18 cellular contexts compared by ENCODE assay signal in genomic region chr17:8574687-8575086, GRCh38. TPM values are rescaled to one million over a fixed set of nuclear protein-coding genes. Genes with fewer than 3 reads are reported as not detected.
DNase-seq lines count a peak whose midpoint lies in the region; ATAC-seq, FAIRE-seq and TF ChIP-seq lines count a peak whose summit lies in the region.
"Had no signal": no experiment of that assay in that cellular context is flagged by ENCODE, and none has a peak within 500 bp of the region (broad histone marks: within the 10 kb centered on the region; RNA-seq: fewer than 3 reads in every experiment).

No MANE protein-coding gene starts in this region.

- no peaks in the 10 kb centered on the region for H3K27me3 Mint-ChIP-seq in type B pancreatic cell
- H3K27me3 Mint-ChIP-seq: IgD-negative memory B cell had no signal

- H3K27ac ChIP-seq in SK-N-SH (ENCODE audit: low read depth in 2 of 2, low read length in 1 of 2) = no peak overlapping the region
- H3K27ac ChIP-seq: dorsolateral prefrontal cortex, SK-N-MC, transverse colon had no signal

- TF ChIP-seq CTCF in SK-N-SH (IDR thresholded peaks at IDR 0.05) (peak; percentile 24), epithelial cell of proximal tubule (conservative IDR thresholded peaks at IDR 0.05; ENCODE audit: low read depth, low read length) (peak; percentile 33), type B pancreatic cell (conservative IDR thresholded peaks at IDR 0.05) (peak; percentile 44)

- H3K36me3 ChIP-seq in SK-N-SH (replicated peaks in 1 of 2; ENCODE audit: control insufficient read depth in 1 of 2, insufficient read depth in 2 of 2, low read length in 1 of 2) = peaks cover 36 to 44% of the 10 kb centered on the region in 2 experiments
- H3K36me3 ChIP-seq: transverse colon had no signal

- TF ChIP-seq POLR2A in H54 (IDR thresholded peaks at IDR 0.05; ENCODE audit: low read depth, low read length) (no peak), GM12892 (IDR thresholded peaks at IDR 0.05; ENCODE audit: low read depth, low read length) (no peak)

- H3K4me2 ChIP-seq in SK-N-SH = no peak overlapping the region

- H4K20me1 ChIP-seq in SK-N-SH (ENCODE audit: insufficient read depth) = no peaks in the 10 kb centered on the region

- H3K9ac ChIP-seq in SK-N-SH = no peak overlapping the region

- no peaks in the 10 kb centered on the region for H3K9me2 ChIP-seq in SK-N-SH

- FAIRE-seq in H54 (lab: Jason Lieb, UNC) = no peak
- no peak for FAIRE-seq in GM12892 (lab: Jason Lieb, UNC)

- no peak for DNase-seq in SK-N-SH
- DNase-seq in epithelial cell of proximal tubule (ENCODE audit: low read depth) = no peak
- no peak for DNase-seq in left lobe of liver (ENCODE audit: low spot score)
- no peak for DNase-seq in type B pancreatic cell (ENCODE audit: extremely low spot score, unreplicated experiment)
- DNase-seq in H54 (ENCODE audit: insufficient read length, low spot score) = no peak
- DNase-seq in GM12892 (ENCODE audit: insufficient read length) = no peak
- no peak for DNase-seq in NK-92 (lab: John Stamatoyannopoulos, UW; ENCODE audit: unreplicated experiment)
- DNase-seq: 8988T; activated CD4-positive, alpha-beta T cell treated with anti-CD3 and anti-CD28 coated beads for 1 hour; COR-L47; dorsolateral prefrontal cortex; NK-92 treated with Interleukin-12 subunit alpha and Interleukin-12 subunit beta, amount 100 ng/mL, for 24 hours; stimulated activated CD4-positive, alpha-beta T cell treated with anti-CD3 and anti-CD28 coated beads, Interleukin-12 subunit alpha, Interleukin-12 subunit beta, amount 100 ng/mL, for 4 hours; transverse colon had no signal

- H3K4me1 ChIP-seq in SK-N-SH (ENCODE audit: control insufficient read depth in 1 of 2, insufficient read depth in 2 of 2, low read depth in 1 of 2, low read length in 1 of 2) = peaks cover 0 to 6% of the 10 kb centered on the region in 2 experiments; a peak in 1 of 4 replicates
- H3K4me1 ChIP-seq: transverse colon had no signal

- H3K36me3 Mint-ChIP-seq in type B pancreatic cell = peaks cover 44% of the 10 kb centered on the region
- H3K36me3 Mint-ChIP-seq: IgD-negative memory B cell had no signal

- POLR2A ChIA-PET in SK-N-SH (lab: Yijun Ruan, JAX) = no interaction called here

- H3K27me3 ChIP-seq in SK-N-SH (ENCODE audit: insufficient read depth) = no peaks in the 10 kb centered on the region
- H3K27me3 ChIP-seq: dorsolateral prefrontal cortex, transverse colon had no signal

- no peak overlapping the region for H3K27ac Mint-ChIP-seq in type B pancreatic cell
- H3K27ac Mint-ChIP-seq: IgD-negative memory B cell had no signal

- H3K4me3 Mint-ChIP-seq in type B pancreatic cell = no peak overlapping the region
- H3K4me3 Mint-ChIP-seq: IgD-negative memory B cell, nephron had no signal

- no peak for TF ChIP-seq RAD21 in SK-N-SH (IDR thresholded peaks at IDR 0.05; ENCODE audit: low read length)

- H3K4me1 Mint-ChIP-seq in type B pancreatic cell (ENCODE audit: unreplicated experiment) = peaks cover 7% of the 10 kb centered on the region
- H3K4me1 Mint-ChIP-seq: IgD-negative memory B cell had no signal

- H3K79me2 ChIP-seq in SK-N-SH (ENCODE audit: insufficient read depth) = no peaks in the 10 kb centered on the region

- no peak overlapping the region for H2AFZ ChIP-seq in SK-N-SH (ENCODE audit: low read depth)

- TF ChIP-seq EP300 in SK-N-SH (IDR thresholded peaks at IDR 0.05; ENCODE audit: borderline replicate concordance in 1 of 2, low read depth in 1 of 2, low read length in 1 of 2) = no peak

- peaks cover 9% of the 10 kb centered on the region for H3F3A ChIP-seq in SK-N-SH (replicated peaks; ENCODE audit: insufficient read depth)

- no peak for ATAC-seq in SK-N-SH treated with all-trans-retinoic acid at 6 μM for 48 hours
- ATAC-seq in left lobe of liver = peak; percentile 29

- H3K9me3 ChIP-seq in SK-N-SH = no peaks in the 10 kb centered on the region
- H3K9me3 ChIP-seq: transverse colon had no signal

- no peaks in the 10 kb centered on the region for H3K9me3 Mint-ChIP-seq in type B pancreatic cell
- H3K9me3 Mint-ChIP-seq: IgD-negative memory B cell, nephron had no signal

- CTCF ChIA-PET in SK-N-SH (lab: Yijun Ruan, JAX) = interaction anchor here (1.3 kb wide), 1 partner anchor 10 kb away, joined by 6 read pairs; no protein-coding TSS in a partner anchor

- H3K4me3 ChIP-seq in SK-N-SH (ENCODE audit: low read depth in 2 of 2, low read length in 1 of 2) (no peak overlapping the region), epithelial cell of proximal tubule (ENCODE audit: low read depth, low read length) (no peak overlapping the region)
- H3K4me3 ChIP-seq: dorsolateral prefrontal cortex, SK-N-MC, transverse colon had no signal

- 94% methylated on average over 9 of the region's 9 CpGs for WGBS in SK-N-SH (ENCODE audit: low lambda C conversion rate)

TF ChIP-seq in SK-N-SH, 30 proteins besides CTCF, POLR2A, EP300 and RAD21 (continues in another document):
- TF ChIP-seq REST (IDR thresholded peaks at IDR 0.05; ENCODE audit: low read depth, low read length) (no peak), MXI1 (IDR thresholded peaks at IDR 0.05; ENCODE audit: low read depth, low read length) (no peak), YY1 (IDR thresholded peaks at IDR 0.05; ENCODE audit: low read depth) (no peak), ELF1 (IDR thresholded peaks at IDR 0.05) (no peak), RXRA (IDR thresholded peaks at IDR 0.05; ENCODE audit: borderline replicate concordance, low read depth) (no peak), SMC3 (IDR thresholded peaks at IDR 0.05; ENCODE audit: low read depth, low read length) (no peak), NFIC (IDR thresholded peaks at IDR 0.05; ENCODE audit: borderline replicate concordance) (no peak), RCOR1 (IDR thresholded peaks at IDR 0.05; ENCODE audit: low read length) (no peak)

TF ChIP-seq in SK-N-SH treated with all-trans-retinoic acid at 6 μM for 48 hours, 23 proteins besides CTCF, POLR2A, EP300 and RAD21:
- TF ChIP-seq OSR1 (CRISPR knock-in tag; IDR thresholded peaks at IDR 0.05) = no peak
- TF ChIP-seq ZNF8 (CRISPR knock-in tag; IDR thresholded peaks at IDR 0.05) = no peak
- TF ChIP-seq, protein P1, sequence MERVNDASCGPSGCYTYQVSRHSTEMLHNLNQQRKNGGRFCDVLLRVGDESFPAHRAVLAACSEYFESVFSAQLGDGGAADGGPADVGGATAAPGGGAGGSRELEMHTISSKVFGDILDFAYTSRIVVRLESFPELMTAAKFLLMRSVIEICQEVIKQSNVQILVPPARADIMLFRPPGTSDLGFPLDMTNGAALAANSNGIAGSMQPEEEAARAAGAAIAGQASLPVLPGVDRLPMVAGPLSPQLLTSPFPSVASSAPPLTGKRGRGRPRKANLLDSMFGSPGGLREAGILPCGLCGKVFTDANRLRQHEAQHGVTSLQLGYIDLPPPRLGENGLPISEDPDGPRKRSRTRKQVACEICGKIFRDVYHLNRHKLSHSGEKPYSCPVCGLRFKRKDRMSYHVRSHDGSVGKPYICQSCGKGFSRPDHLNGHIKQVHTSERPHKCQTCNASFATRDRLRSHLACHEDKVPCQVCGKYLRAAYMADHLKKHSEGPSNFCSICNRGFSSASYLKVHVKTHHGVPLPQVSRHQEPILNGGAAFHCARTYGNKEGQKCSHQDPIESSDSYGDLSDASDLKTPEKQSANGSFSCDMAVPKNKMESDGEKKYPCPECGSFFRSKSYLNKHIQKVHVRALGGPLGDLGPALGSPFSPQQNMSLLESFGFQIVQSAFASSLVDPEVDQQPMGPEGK (CRISPR knock-in tag; IDR thresholded peaks at IDR 0.05; ENCODE audit: borderline replicate concordance) = no peak
- TF ChIP-seq, protein P2, sequence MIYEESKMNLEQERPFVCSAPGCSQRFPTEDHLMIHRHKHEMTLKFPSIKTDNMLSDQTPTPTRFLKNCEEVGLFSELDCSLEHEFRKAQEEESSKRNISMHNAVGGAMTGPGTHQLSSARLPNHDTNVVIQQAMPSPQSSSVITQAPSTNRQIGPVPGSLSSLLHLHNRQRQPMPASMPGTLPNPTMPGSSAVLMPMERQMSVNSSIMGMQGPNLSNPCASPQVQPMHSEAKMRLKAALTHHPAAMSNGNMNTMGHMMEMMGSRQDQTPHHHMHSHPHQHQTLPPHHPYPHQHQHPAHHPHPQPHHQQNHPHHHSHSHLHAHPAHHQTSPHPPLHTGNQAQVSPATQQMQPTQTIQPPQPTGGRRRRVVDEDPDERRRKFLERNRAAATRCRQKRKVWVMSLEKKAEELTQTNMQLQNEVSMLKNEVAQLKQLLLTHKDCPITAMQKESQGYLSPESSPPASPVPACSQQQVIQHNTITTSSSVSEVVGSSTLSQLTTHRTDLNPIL (CRISPR knock-in tag; IDR thresholded peaks at IDR 0.05; ENCODE audit: low read depth) = no peak
- no peak for TF ChIP-seq ESRRG (CRISPR knock-in tag; IDR thresholded peaks at IDR 0.05)
- no peak for TF ChIP-seq ZNF565 (CRISPR knock-in tag; conservative IDR thresholded peaks at IDR 0.05; ENCODE audit: low read depth)
- TF ChIP-seq RARB (CRISPR knock-in tag; IDR thresholded peaks at IDR 0.05) = no peak
- no peak for TF ChIP-seq ISL1 (CRISPR knock-in tag; IDR thresholded peaks at IDR 0.05)
- no peak for TF ChIP-seq SNAI2 (CRISPR knock-in tag; IDR thresholded peaks at IDR 0.05)
- TF ChIP-seq ZC3H10 (CRISPR knock-in tag; IDR thresholded peaks at IDR 0.05) = no peak

RNA-seq across cellular contexts. Expression of gene MYH10, which starts 55.8 kb away (rescaled TPM):
- 58.3 and 64.2 TPM in 2 replicates for polyA plus RNA-seq in SK-N-SH (2012; rRNA removed)
- 29.7 and 42.0 TPM in 2 replicates for polyA plus RNA-seq in SK-N-SH (2012; cell fraction: cytosol; rRNA removed)
- 80.5 and 101 TPM in 2 replicates for polyA plus RNA-seq in SK-N-SH (2012; cell fraction: nucleus; rRNA removed)
- 62.9 and 71.1 TPM in 2 replicates for total RNA-seq in epithelial cell of proximal tubule
- 22.8 TPM for total RNA-seq in left lobe of liver
- 135 and 254 TPM in 2 replicates for total RNA-seq in type B pancreatic cell (ENCODE audit: low replicate concordance)
- 8.1 TPM for polyA plus RNA-seq in GM12892 (2012; ENCODE audit: missing spikeins)
